1 cellular context compared by ENCODE assay signal in the genomic region with DNA sequence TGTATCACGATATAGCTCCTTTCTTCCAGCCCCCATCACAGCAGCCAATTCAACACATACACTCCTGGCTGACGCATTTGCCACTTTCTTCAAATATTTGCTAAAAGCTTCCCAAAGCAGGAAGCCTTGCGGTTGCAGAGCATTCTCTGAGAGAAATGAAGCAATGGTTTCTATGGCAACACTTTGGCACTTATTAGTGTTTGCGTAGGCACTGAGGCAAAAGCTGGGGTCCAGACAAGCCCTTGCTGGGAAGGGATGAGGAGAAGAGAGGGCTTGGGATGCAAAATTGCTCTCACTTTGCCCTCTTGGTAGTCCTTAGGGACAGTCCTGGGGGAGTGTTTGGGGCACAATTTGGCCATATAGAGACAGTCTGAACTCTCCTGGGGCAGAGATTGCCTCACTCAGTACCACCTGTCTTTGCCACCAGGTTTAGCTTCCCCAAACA.
TF ChIP-seq lines count a peak whose summit lies in the region.

No MANE protein-coding gene starts in this region.

TF ChIP-seq in HepG2, 621 proteins besides CTCF, POLR2A, EP300 and RAD21 (continued from another document):
- TF ChIP-seq, protein P1, sequence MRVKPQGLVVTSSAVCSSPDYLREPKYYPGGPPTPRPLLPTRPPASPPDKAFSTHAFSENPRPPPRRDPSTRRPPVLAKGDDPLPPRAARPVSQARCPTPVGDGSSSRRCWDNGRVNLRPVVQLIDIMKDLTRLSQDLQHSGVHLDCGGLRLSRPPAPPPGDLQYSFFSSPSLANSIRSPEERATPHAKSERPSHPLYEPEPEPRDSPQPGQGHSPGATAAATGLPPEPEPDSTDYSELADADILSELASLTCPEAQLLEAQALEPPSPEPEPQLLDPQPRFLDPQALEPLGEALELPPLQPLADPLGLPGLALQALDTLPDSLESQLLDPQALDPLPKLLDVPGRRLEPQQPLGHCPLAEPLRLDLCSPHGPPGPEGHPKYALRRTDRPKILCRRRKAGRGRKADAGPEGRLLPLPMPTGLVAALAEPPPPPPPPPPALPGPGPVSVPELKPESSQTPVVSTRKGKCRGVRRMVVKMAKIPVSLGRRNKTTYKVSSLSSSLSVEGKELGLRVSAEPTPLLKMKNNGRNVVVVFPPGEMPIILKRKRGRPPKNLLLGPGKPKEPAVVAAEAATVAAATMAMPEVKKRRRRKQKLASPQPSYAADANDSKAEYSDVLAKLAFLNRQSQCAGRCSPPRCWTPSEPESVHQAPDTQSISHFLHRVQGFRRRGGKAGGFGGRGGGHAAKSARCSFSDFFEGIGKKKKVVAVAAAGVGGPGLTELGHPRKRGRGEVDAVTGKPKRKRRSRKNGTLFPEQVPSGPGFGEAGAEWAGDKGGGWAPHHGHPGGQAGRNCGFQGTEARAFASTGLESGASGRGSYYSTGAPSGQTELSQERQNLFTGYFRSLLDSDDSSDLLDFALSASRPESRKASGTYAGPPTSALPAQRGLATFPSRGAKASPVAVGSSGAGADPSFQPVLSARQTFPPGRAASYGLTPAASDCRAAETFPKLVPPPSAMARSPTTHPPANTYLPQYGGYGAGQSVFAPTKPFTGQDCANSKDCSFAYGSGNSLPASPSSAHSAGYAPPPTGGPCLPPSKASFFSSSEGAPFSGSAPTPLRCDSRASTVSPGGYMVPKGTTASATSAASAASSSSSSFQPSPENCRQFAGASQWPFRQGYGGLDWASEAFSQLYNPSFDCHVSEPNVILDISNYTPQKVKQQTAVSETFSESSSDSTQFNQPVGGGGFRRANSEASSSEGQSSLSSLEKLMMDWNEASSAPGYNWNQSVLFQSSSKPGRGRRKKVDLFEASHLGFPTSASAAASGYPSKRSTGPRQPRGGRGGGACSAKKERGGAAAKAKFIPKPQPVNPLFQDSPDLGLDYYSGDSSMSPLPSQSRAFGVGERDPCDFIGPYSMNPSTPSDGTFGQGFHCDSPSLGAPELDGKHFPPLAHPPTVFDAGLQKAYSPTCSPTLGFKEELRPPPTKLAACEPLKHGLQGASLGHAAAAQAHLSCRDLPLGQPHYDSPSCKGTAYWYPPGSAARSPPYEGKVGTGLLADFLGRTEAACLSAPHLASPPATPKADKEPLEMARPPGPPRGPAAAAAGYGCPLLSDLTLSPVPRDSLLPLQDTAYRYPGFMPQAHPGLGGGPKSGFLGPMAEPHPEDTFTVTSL (CRISPR knock-in tag; IDR thresholded peaks at IDR 0.05; ENCODE audit: borderline replicate concordance) = no peak
TF ChIP-seq in HepG2: peak in this region for 1.
